Comparison of ENCODE assay signal across 8 cellular contexts in the genomic region with DNA sequence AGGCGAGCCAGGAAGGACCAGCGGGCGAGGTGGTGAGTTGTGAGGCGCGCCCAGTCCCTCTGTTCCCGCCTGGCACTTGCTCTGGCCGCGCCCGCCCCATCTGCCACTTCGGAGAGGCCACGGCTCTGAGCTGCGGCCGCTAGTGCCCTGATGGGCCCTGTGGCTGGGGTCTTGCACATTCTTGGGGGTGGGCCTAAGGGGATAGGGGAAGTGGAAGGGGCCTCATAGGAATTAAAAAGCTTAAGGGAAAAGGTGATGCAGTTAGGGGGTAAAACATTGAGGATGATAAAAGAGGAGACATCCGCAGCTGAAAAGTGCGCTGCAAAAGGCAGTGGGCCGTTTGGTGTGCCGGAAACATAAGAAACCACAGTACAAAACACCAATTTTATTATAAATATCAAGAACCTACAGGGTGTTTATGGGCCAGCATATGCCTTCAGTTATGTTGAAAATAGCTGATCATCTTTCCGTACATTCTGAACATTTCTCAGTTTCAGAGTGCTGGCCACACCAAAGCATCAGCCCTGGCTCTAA. TPM values are rescaled to one million over a fixed set of nuclear protein-coding genes. Genes with fewer than 3 reads are reported as not detected.
DNase-seq lines count a peak whose midpoint lies in the region; ATAC-seq and TF ChIP-seq lines count a peak whose summit lies in the region.

No MANE protein-coding gene starts in this region.

- no peak overlapping the region for H3K27ac ChIP-seq in GM23338 (ENCODE audit: low read depth)
- H3K27ac ChIP-seq in WERI-Rb-1: 0 out of 2 replicates have a peak overlapping the region, but pooled peaks have one; percentile 35
- no peak overlapping the region for H3K27ac ChIP-seq in hepatocyte

- TF ChIP-seq CTCF in GM23338 (conservative IDR thresholded peaks at IDR 0.05; ENCODE audit: low read depth in 2 of 2) (no peak), WERI-Rb-1 (IDR thresholded peaks at IDR 0.05; ENCODE audit: low read depth, low read length) (no peak), hepatocyte (IDR thresholded peaks at IDR 0.05; ENCODE audit: poor library complexity) (no peak)

- peaks cover 15% of the 10 kb centered on the region for H3K27me3 Mint-ChIP-seq in GM23338 (ENCODE audit: insufficient read depth, low read depth, poor library complexity)

- no peak for DNase-seq in GM23338 (ENCODE audit: low spot score)
- no peak for DNase-seq in WERI-Rb-1
- no peak for DNase-seq in hepatocyte (ENCODE audit: low spot score)
- no peak for DNase-seq in stimulated activated effector memory CD8-positive, alpha-beta T cell treated with anti-CD3 and anti-CD28 coated beads, Interleukin-12 subunit alpha, Interleukin-12 subunit beta, amount 100 ng/mL, for 72 hours (ENCODE audit: low spot score in 2 of 2)
- no peak for DNase-seq in DMS114 treated with DMSO at 0.1 percent for 48 hours (lab: John Stamatoyannopoulos, UW; ENCODE audit: unreplicated experiment)
- DNase-seq in NCI-H69 (lab: John Stamatoyannopoulos, UW): no peak
- no peak for DNase-seq in activated CD4-positive, alpha-beta T cell treated with anti-CD3 and anti-CD28 coated beads, Interleukin-2, amount 50 U/mL, for 4 hours
- no peak for DNase-seq in retina

- H3K4me3 Mint-ChIP-seq in GM23338: peak overlapping the region; percentile 92
- peak overlapping the region; percentile 99 for H3K4me3 Mint-ChIP-seq in stimulated activated effector memory CD8-positive, alpha-beta T cell treated with anti-CD3 and anti-CD28 coated beads, Interleukin-12 subunit alpha, Interleukin-12 subunit beta, amount 100 ng/mL, for 72 hours

- peak overlapping the region; percentile 87 for H3K27ac Mint-ChIP-seq in GM23338
- H3K27ac Mint-ChIP-seq in stimulated activated effector memory CD8-positive, alpha-beta T cell treated with anti-CD3 and anti-CD28 coated beads, Interleukin-12 subunit alpha, Interleukin-12 subunit beta, amount 100 ng/mL, for 72 hours: peak overlapping the region; percentile 100

- H3K9me2 ChIP-seq in GM23338 (ENCODE audit: insufficient read depth): no peaks in the 10 kb centered on the region
- H3K9me2 ChIP-seq in hepatocyte (replicated peaks; ENCODE audit: insufficient read depth): no peaks in the 10 kb centered on the region

- 29% methylated on average over 18 of the region's 18 CpGs for WGBS in hepatocyte (ENCODE audit: low lambda C conversion rate, missing lambda C conversion rate)

- H3K4me1 ChIP-seq in GM23338 (ENCODE audit: insufficient read depth) (peaks cover 7% of the 10 kb centered on the region), hepatocyte (ENCODE audit: insufficient read depth) (no peaks in the 10 kb centered on the region)

- no peaks in the 10 kb centered on the region for H3K9me3 Mint-ChIP-seq in GM23338
- H3K9me3 Mint-ChIP-seq in stimulated activated effector memory CD8-positive, alpha-beta T cell treated with anti-CD3 and anti-CD28 coated beads, Interleukin-12 subunit alpha, Interleukin-12 subunit beta, amount 100 ng/mL, for 72 hours: no peaks in the 10 kb centered on the region

- H3F3A ChIP-seq in GM23338 (replicated peaks; ENCODE audit: low read depth): no peaks in the 10 kb centered on the region

- H3K36me3 ChIP-seq in GM23338 (ENCODE audit: insufficient read depth): peaks cover 6% of the 10 kb centered on the region; the same call in 1 of the 2 replicates
- no peaks in the 10 kb centered on the region for H3K36me3 ChIP-seq in WERI-Rb-1
- H3K36me3 ChIP-seq in hepatocyte (replicated peaks; ENCODE audit: insufficient read depth, low read depth): no peaks in the 10 kb centered on the region

- H3K9me3 ChIP-seq in WERI-Rb-1 (ENCODE audit: severe bottlenecking) (no peaks in the 10 kb centered on the region), hepatocyte (ENCODE audit: low read depth) (no peaks in the 10 kb centered on the region)

- H4K20me1 ChIP-seq in GM23338 (replicated peaks; ENCODE audit: insufficient read depth) (no peaks in the 10 kb centered on the region), hepatocyte (ENCODE audit: insufficient read depth, poor library complexity, severe bottlenecking) (no peaks in the 10 kb centered on the region)

- H3K4me2 ChIP-seq in GM23338 (peak overlapping the region; percentile 56), hepatocyte (peak overlapping the region; percentile 91)

- H2AFZ ChIP-seq in GM23338 (no peak overlapping the region), hepatocyte (no peak overlapping the region)

- ATAC-seq in GM23338: no peak
- ATAC-seq in stimulated activated effector memory CD8-positive, alpha-beta T cell treated with anti-CD3 and anti-CD28 coated beads, Interleukin-12 subunit alpha, Interleukin-12 subunit beta, amount 100 ng/mL, for 72 hours: no peak

- peak overlapping the region; percentile 98; the same call in 1 of the 2 replicates for H3K4me3 ChIP-seq in GM23338
- H3K4me3 ChIP-seq in WERI-Rb-1 (ENCODE audit: low read depth, low read length): peak overlapping the region; percentile 39
- H3K4me3 ChIP-seq in hepatocyte: no peak overlapping the region

- H3K36me3 Mint-ChIP-seq in GM23338 (ENCODE audit: low read depth): peaks cover 27% of the 10 kb centered on the region; the same call in 2 of the 3 replicates
- peaks cover 100% of the 10 kb centered on the region for H3K36me3 Mint-ChIP-seq in stimulated activated effector memory CD8-positive, alpha-beta T cell treated with anti-CD3 and anti-CD28 coated beads, Interleukin-12 subunit alpha, Interleukin-12 subunit beta, amount 100 ng/mL, for 72 hours

- H3K79me2 ChIP-seq in GM23338 (replicated peaks; ENCODE audit: insufficient read depth) (no peaks in the 10 kb centered on the region), hepatocyte (no peaks in the 10 kb centered on the region)

- peaks cover 15% of the 10 kb centered on the region for H3K27me3 ChIP-seq in GM23338 (ENCODE audit: insufficient read depth)
- H3K27me3 ChIP-seq in WERI-Rb-1 (ENCODE audit: insufficient read depth, low read depth, severe bottlenecking): no peaks in the 10 kb centered on the region
- no peaks in the 10 kb centered on the region for H3K27me3 ChIP-seq in hepatocyte

- peaks cover 13% of the 10 kb centered on the region for H3K4me1 Mint-ChIP-seq in GM23338
- H3K4me1 Mint-ChIP-seq in stimulated activated effector memory CD8-positive, alpha-beta T cell treated with anti-CD3 and anti-CD28 coated beads, Interleukin-12 subunit alpha, Interleukin-12 subunit beta, amount 100 ng/mL, for 72 hours: peaks cover 90% of the 10 kb centered on the region

TF ChIP-seq in GM23338, 12 proteins besides CTCF, POLR2A, EP300 and RAD21 (continues in another document):
- TF ChIP-seq EZH2phosphoT487 (IDR thresholded peaks at IDR 0.05; ENCODE audit: unreplicated experiment): no peak
- no peak for TF ChIP-seq NANOG (IDR thresholded peaks at IDR 0.05; ENCODE audit: borderline replicate concordance)
- TF ChIP-seq, protein P1, sequence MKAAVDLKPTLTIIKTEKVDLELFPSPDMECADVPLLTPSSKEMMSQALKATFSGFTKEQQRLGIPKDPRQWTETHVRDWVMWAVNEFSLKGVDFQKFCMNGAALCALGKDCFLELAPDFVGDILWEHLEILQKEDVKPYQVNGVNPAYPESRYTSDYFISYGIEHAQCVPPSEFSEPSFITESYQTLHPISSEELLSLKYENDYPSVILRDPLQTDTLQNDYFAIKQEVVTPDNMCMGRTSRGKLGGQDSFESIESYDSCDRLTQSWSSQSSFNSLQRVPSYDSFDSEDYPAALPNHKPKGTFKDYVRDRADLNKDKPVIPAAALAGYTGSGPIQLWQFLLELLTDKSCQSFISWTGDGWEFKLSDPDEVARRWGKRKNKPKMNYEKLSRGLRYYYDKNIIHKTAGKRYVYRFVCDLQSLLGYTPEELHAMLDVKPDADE (IDR thresholded peaks at IDR 0.05): no peak
- no peak for TF ChIP-seq ZNF331 (CRISPR knock-in tag; IDR thresholded peaks at IDR 0.05; ENCODE audit: low read depth)
- peak; percentile 77 for TF ChIP-seq POLR2AphosphoS5 (IDR thresholded peaks at IDR 0.05; ENCODE audit: low read depth)

RNA-seq across cellular contexts. Expression of a gene that starts 1.1 kb away (rescaled TPM):
- total RNA-seq in GM23338 (2014; rRNA removed; shearing (Covaris generic)): 16.5 and 20.2 TPM in 2 replicates
- polyA plus RNA-seq in GM23338 (2016; fragmentation: Nextera tagmentation; extraction: Ambion mirVana): 27.1 and 27.6 TPM in 2 replicates
- 19.1 and 25.7 TPM in 2 replicates for total RNA-seq in hepatocyte
- 18.6 and 36.7 TPM in 2 replicates for polyA plus RNA-seq in hepatocyte

RNA-seq across cellular contexts. Expression of a gene that starts 6.4 kb away (rescaled TPM):
- total RNA-seq in GM23338 (2014; rRNA removed; shearing (Covaris generic)): 9.5 and 102 TPM in 2 replicates
- 3.4 and 4.9 TPM in 2 replicates for polyA plus RNA-seq in GM23338 (2016; fragmentation: Nextera tagmentation; extraction: Ambion mirVana)
- 5.9 and 11.7 TPM in 2 replicates for total RNA-seq in hepatocyte
- 1.2 and 1.7 TPM in 2 replicates for polyA plus RNA-seq in hepatocyte

RNA-seq across cellular contexts. Expression of a gene that starts 8.6 kb away (rescaled TPM):
- total RNA-seq in GM23338 (2014; rRNA removed; shearing (Covaris generic)): 16.5 and 22.0 TPM in 2 replicates
- polyA plus RNA-seq in GM23338 (2016; fragmentation: Nextera tagmentation; extraction: Ambion mirVana): 13.8 and 14.2 TPM in 2 replicates
- total RNA-seq in hepatocyte: 13.7 and 15.2 TPM in 2 replicates
- polyA plus RNA-seq in hepatocyte: 11.0 and 14.1 TPM in 2 replicates

RNA-seq across cellular contexts. Expression of a gene that starts 9.1 kb away (rescaled TPM):
- total RNA-seq in GM23338 (2014; rRNA removed; shearing (Covaris generic)): 2.8 TPM in 1 of 2 replicates, not detected in the other
- polyA plus RNA-seq in GM23338 (2016; fragmentation: Nextera tagmentation; extraction: Ambion mirVana) (5.5 and 6.2 TPM in 2 replicates), hepatocyte (3.1 and 3.3 TPM in 2 replicates)
- 1.3 TPM in 1 of 2 replicates, not detected in the other for total RNA-seq in hepatocyte

RNA-seq across cellular contexts. Expression of a gene that starts 28.1 kb away (rescaled TPM):
- 0.23 TPM in 1 of 2 replicates, not detected in the other for total RNA-seq in GM23338 (2014; rRNA removed; shearing (Covaris generic))
- polyA plus RNA-seq in GM23338 (2016; fragmentation: Nextera tagmentation; extraction: Ambion mirVana) (not detected in 2 replicates), hepatocyte (0.94 TPM in 1 of 2 replicates, not detected in the other)
- not detected in 2 replicates for total RNA-seq in hepatocyte
